In genomic region chr12:12883369-12884001, GRCh38 we compare ENCODE assay signal across 13 cellular contexts. TPM values are rescaled to one million over a fixed set of nuclear protein-coding genes. Genes with fewer than 3 reads are reported as not detected.
DNase-seq lines count a peak whose midpoint lies in the region; ATAC-seq and TF ChIP-seq lines count a peak whose summit lies in the region.
"Had no signal": no experiment of that assay in that cellular context is flagged by ENCODE, and none has a peak within 500 bp of the region (broad histone marks: within the 10 kb centered on the region; RNA-seq: fewer than 3 reads in every experiment).

No MANE protein-coding gene starts in this region.

- no peak for TF ChIP-seq CTCF in RWPE2 (IDR thresholded peaks at IDR 0.05; ENCODE audit: poor library complexity, severe bottlenecking)

- H3K9me3 ChIP-seq in RWPE2 (ENCODE audit: severe bottlenecking): no peaks in the 10 kb centered on the region
- H3K9me3 ChIP-seq: adrenal gland, neutrophil had no signal

- no peaks in the 10 kb centered on the region for H3K9me3 Mint-ChIP-seq in activated T-helper 2 cell treated with anti-CD3 and anti-CD28 coated beads, Interferon-gamma antibody, Interleukin-2, Interleukin-4, amounts not matched to agents 10 μg/mL and 5 μg/mL and 100 μg/mL, durations not matched to agents 14 hours and 24 hours and 36 hours

- ATAC-seq in RWPE2 (ENCODE audit: low read depth) (peak; percentile 76), GM21390 (IDR thresholded peaks at IDR 0.05; ENCODE audit: unreplicated experiment) (no peak)

- H3K36me3 ChIP-seq in RWPE2 (ENCODE audit: low read depth): no peaks in the 10 kb centered on the region
- H3K36me3 ChIP-seq: adrenal gland, neutrophil had no signal

- no peak overlapping the region for H3K27ac Mint-ChIP-seq in activated T-helper 2 cell treated with anti-CD3 and anti-CD28 coated beads, Interferon-gamma antibody, Interleukin-2, Interleukin-4, amounts not matched to agents 10 μg/mL and 5 μg/mL and 100 μg/mL, durations not matched to agents 14 hours and 24 hours and 36 hours
- H3K27ac Mint-ChIP-seq: CD14-positive monocyte had no signal

- peak overlapping the region; percentile 97 for H3K27ac ChIP-seq in RWPE2 (ENCODE audit: poor library complexity, severe bottlenecking)
- H3K27ac ChIP-seq: neutrophil had no signal

- intact Hi-C loops in activated T-helper 2 cell treated with anti-CD3 and anti-CD28 coated beads, Interferon-gamma antibody, Interleukin-2, Interleukin-4, amounts not matched to agents 10 μg/mL and 5 μg/mL and 100 μg/mL, durations not matched to agents 14 hours and 24 hours and 36 hours (cut with micrococcal nuclease): no loop called here

- DNase-seq in DMS79 treated with DMSO at 0.1 percent for 48 hours (lab: John Stamatoyannopoulos, UW) (peak; percentile 55), RWPE2 (ENCODE audit: low spot score) (no peak), fibroblast of peridontal ligament (ENCODE audit: extremely low read depth) (peak; percentile 22), pulmonary artery endothelial cell (ENCODE audit: low read depth, low spot score) (peak; percentile 45), NCI-H345 (lab: John Stamatoyannopoulos, UW) (no peak), DMS 273 (lab: John Stamatoyannopoulos, UW; ENCODE audit: unreplicated experiment) (no peak)
- DNase-seq in activated T-helper 2 cell treated with anti-CD3 and anti-CD28 coated beads, Interferon-gamma antibody, Interleukin-2, Interleukin-4, amounts not matched to agents 10 μg/mL and 5 μg/mL and 100 μg/mL, durations not matched to agents 14 hours and 24 hours and 36 hours (ENCODE audit: low spot score): no peak
- DNase-seq: adrenal gland; NCI-H1417; stimulated activated CD4-positive, alpha-beta T cell treated with anti-CD3 and anti-CD28 coated beads, Interleukin-4, amount 100 ng/mL, for 24 hours had no signal

- H3K27me3 Mint-ChIP-seq in activated T-helper 2 cell treated with anti-CD3 and anti-CD28 coated beads, Interferon-gamma antibody, Interleukin-2, Interleukin-4, amounts not matched to agents 10 μg/mL and 5 μg/mL and 100 μg/mL, durations not matched to agents 14 hours and 24 hours and 36 hours (ENCODE audit: low read depth): peaks cover 1% of the 10 kb centered on the region

- peaks cover 12% of the 10 kb centered on the region for H3K4me1 Mint-ChIP-seq in activated T-helper 2 cell treated with anti-CD3 and anti-CD28 coated beads, Interferon-gamma antibody, Interleukin-2, Interleukin-4, amounts not matched to agents 10 μg/mL and 5 μg/mL and 100 μg/mL, durations not matched to agents 14 hours and 24 hours and 36 hours (ENCODE audit: low read depth)

- peaks cover 26% of the 10 kb centered on the region for H3K4me1 ChIP-seq in RWPE2 (ENCODE audit: insufficient read depth, poor library complexity, severe bottlenecking)
- H3K4me1 ChIP-seq: adrenal gland had no signal

- no peak overlapping the region for H3K4me3 ChIP-seq in RWPE2 (ENCODE audit: severe bottlenecking)
- H3K4me3 ChIP-seq: adrenal gland had no signal

- no peaks in the 10 kb centered on the region for H3K36me3 Mint-ChIP-seq in activated T-helper 2 cell treated with anti-CD3 and anti-CD28 coated beads, Interferon-gamma antibody, Interleukin-2, Interleukin-4, amounts not matched to agents 10 μg/mL and 5 μg/mL and 100 μg/mL, durations not matched to agents 14 hours and 24 hours and 36 hours (ENCODE audit: low read depth)
- H3K36me3 Mint-ChIP-seq: CD14-positive monocyte had no signal

- no peak overlapping the region for H3K4me3 Mint-ChIP-seq in activated T-helper 2 cell treated with anti-CD3 and anti-CD28 coated beads, Interferon-gamma antibody, Interleukin-2, Interleukin-4, amounts not matched to agents 10 μg/mL and 5 μg/mL and 100 μg/mL, durations not matched to agents 14 hours and 24 hours and 36 hours (ENCODE audit: low read depth)
- H3K4me3 Mint-ChIP-seq: CD14-positive monocyte had no signal

- no peaks in the 10 kb centered on the region for H3K27me3 ChIP-seq in RWPE2 (ENCODE audit: insufficient read depth, poor library complexity, severe bottlenecking)
- H3K27me3 ChIP-seq: adrenal gland had no signal

RNA-seq across cellular contexts. Expression of gene GPRC5A, which starts 7.9 kb away (rescaled TPM):
- 10.4 and 15.1 TPM in 2 replicates for total RNA-seq in pulmonary artery endothelial cell
- not detected in 2 replicates for total RNA-seq in activated T-helper 2 cell treated with anti-CD3 and anti-CD28 coated beads, Interferon-gamma antibody, Interleukin-2, Interleukin-4, amounts not matched to agents 10 μg/mL and 5 μg/mL and 100 μg/mL, durations not matched to agents 14 hours and 24 hours and 36 hours

Comparison
In these comparisons a context has a peak if more than half of its experiments do, and no peak if none do; other contexts are left out.
1. DNase-seq: peak in DMS79 treated with DMSO at 0.1 percent for 48 hours (single experiment), fibroblast of peridontal ligament (single experiment) and pulmonary artery endothelial cell (single experiment); none in RWPE2 (single experiment), NCI-H345 (single experiment), activated T-helper 2 cell treated with anti-CD3 and anti-CD28 coated beads, Interferon-gamma antibody, Interleukin-2, Interleukin-4, amounts not matched to agents 10 μg/mL and 5 μg/mL and 100 μg/mL, durations not matched to agents 14 hours and 24 hours and 36 hours (single experiment) and DMS 273 (single experiment).